ENCODE assay signal across 18 cellular contexts in the genomic region with DNA sequence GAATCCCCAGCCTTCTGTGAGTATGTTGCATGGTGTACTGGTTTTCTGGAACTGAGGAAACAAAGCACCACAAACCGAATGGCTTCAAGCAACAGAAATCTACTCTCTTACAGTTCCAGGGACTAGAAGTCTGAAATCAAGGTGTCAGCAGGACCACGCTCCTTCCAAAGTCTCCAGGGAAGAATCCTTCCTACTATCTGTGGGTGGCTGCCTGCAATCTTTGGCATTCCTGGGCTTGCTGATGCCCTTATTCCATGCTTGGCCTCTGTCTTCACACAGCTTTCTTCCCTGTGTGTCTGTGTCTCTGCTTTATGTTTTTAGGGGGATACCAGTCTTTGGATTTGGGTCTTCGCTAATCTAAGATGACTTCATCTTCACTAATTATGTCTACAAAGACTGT.
DNase-seq lines count a peak whose midpoint lies in the region; ATAC-seq and TF ChIP-seq lines count a peak whose summit lies in the region.
"Had no signal": no experiment of that assay in that cellular context is flagged by ENCODE, and none has a peak within 500 bp of the region (broad histone marks: within the 10 kb centered on the region; RNA-seq: fewer than 3 reads in every experiment).

No MANE protein-coding gene starts in this region.

- no peaks in the 10 kb centered on the region for H3K79me1 ChIP-seq in trophoblast cell (ENCODE audit: low read length)

- peak overlapping the region; percentile 12 for H3K27ac Mint-ChIP-seq in T-helper 17 cell
- H3K27ac Mint-ChIP-seq in activated T-helper 17 cell treated with anti-CD3 and anti-CD28 coated beads, Interleukin-2, amount 50 U/mL, for 72 hours = peak overlapping the region; percentile 12

- peak overlapping the region; percentile 27 for H3K9ac ChIP-seq in trophoblast cell (ENCODE audit: low read length)
- H3K9ac ChIP-seq: BLaER1 had no signal

- H3K36me3 ChIP-seq in trophoblast cell (ENCODE audit: control insufficient read depth in 1 of 2, insufficient read depth in 2 of 2, low read length in 2 of 2) (peaks cover 2 to 4% of the 10 kb centered on the region in 2 experiments), mucosa of descending colon (ENCODE audit: low read depth) (no peaks in the 10 kb centered on the region)

- no peak overlapping the region for H3K4me3 ChIP-seq in trophoblast cell (ENCODE audit: low read depth, low read length)
- no peak overlapping the region for H3K4me3 ChIP-seq in mucosa of descending colon
- H3K4me3 ChIP-seq: BLaER1 had no signal

- no peaks in the 10 kb centered on the region for H3K27me3 ChIP-seq in trophoblast cell (ENCODE audit: insufficient read depth, low read length)
- H3K27me3 ChIP-seq: BE2C, BLaER1 had no signal

- H3K4me1 Mint-ChIP-seq in T-helper 17 cell = peaks cover 10% of the 10 kb centered on the region
- peaks cover 4% of the 10 kb centered on the region for H3K4me1 Mint-ChIP-seq in activated T-helper 17 cell treated with anti-CD3 and anti-CD28 coated beads, Interleukin-2, amount 50 U/mL, for 72 hours
- H3K4me1 Mint-ChIP-seq: CD14-positive monocyte; CD8-positive, alpha-beta memory T cell had no signal

- ATAC-seq in T-helper 17 cell (no peak), mucosa of descending colon (no peak)
- ATAC-seq in activated T-helper 17 cell treated with anti-CD3 and anti-CD28 coated beads, Interleukin-2, amount 50 U/mL, for 72 hours (replicated peaks) = no peak

- no peak overlapping the region for H2BK12ac ChIP-seq in trophoblast cell (ENCODE audit: low read length)

- no peak overlapping the region for H2BK5ac ChIP-seq in trophoblast cell (ENCODE audit: low read depth, low read length, poor library complexity)

- no peak overlapping the region for H4K12ac ChIP-seq in trophoblast cell (ENCODE audit: low read depth, low read length)

- no peak for TF ChIP-seq CTCF in mucosa of descending colon (IDR thresholded peaks at IDR 0.05)

- H3K9me3 ChIP-seq in T-helper 17 cell (ENCODE audit: control insufficient read depth, low read length, poor library complexity, severe bottlenecking) = no peaks in the 10 kb centered on the region
- H3K9me3 ChIP-seq in trophoblast cell (ENCODE audit: insufficient read depth, low read depth, low read length) = no peaks in the 10 kb centered on the region
- no peaks in the 10 kb centered on the region for H3K9me3 ChIP-seq in mucosa of descending colon
- H3K9me3 ChIP-seq: BE2C, BLaER1, Caco-2 had no signal

- no peak overlapping the region for H3K4me2 ChIP-seq in trophoblast cell (ENCODE audit: low read length)
- H3K4me2 ChIP-seq: BLaER1 had no signal

- no peaks in the 10 kb centered on the region for H3K79me2 ChIP-seq in trophoblast cell (ENCODE audit: control insufficient read depth, insufficient read depth, low read length, poor library complexity)

- no peaks in the 10 kb centered on the region for H3K27me3 Mint-ChIP-seq in T-helper 17 cell
- H3K27me3 Mint-ChIP-seq in activated T-helper 17 cell treated with anti-CD3 and anti-CD28 coated beads, Interleukin-2, amount 50 U/mL, for 72 hours = no peaks in the 10 kb centered on the region
- H3K27me3 Mint-ChIP-seq: CD4-positive, alpha-beta memory T cell; CD4-positive, CD25-positive, alpha-beta regulatory T cell; CD8-positive, alpha-beta memory T cell had no signal

- H3K27ac ChIP-seq in trophoblast cell (ENCODE audit: low read depth, low read length) = no peak overlapping the region
- H3K27ac ChIP-seq: BLaER1 had no signal

- H2AFZ ChIP-seq in trophoblast cell (ENCODE audit: insufficient read depth, low read length, poor library complexity) = no peak overlapping the region

- H4K8ac ChIP-seq in trophoblast cell (ENCODE audit: low read depth, low read length) = no peak overlapping the region

- WGBS in trophoblast cell (ENCODE audit: extremely low coverage, insufficient coverage, insufficient read length) = no CpG with 5 or more reads among the region's 3 CpGs

- no peak for DNase-seq in T-helper 17 cell
- peak; percentile 54 to 80 for DNase-seq in trophoblast cell
- DNase-seq in NCI-H1092 treated with DMSO at 0.1 percent for 48 hours (lab: John Stamatoyannopoulos, UW) = no peak
- DNase-seq in mucosa of descending colon = no peak
- DNase-seq: 8988T; ACHN; BE2C; C1 segment of cervical spinal cord; Caco-2; Calu3; CD4-positive, alpha-beta memory T cell; CD4-positive, CD25-positive, alpha-beta regulatory T cell; CD8-positive, alpha-beta memory T cell; DMS79 treated with DMSO at 0.1 percent for 48 hours; GF-D8 had no signal

- H3K4me1 ChIP-seq in trophoblast cell (ENCODE audit: control insufficient read depth in 1 of 2, insufficient read depth in 2 of 2, low read length in 2 of 2) (no peaks in the 10 kb centered on the region), mucosa of descending colon (ENCODE audit: low read depth) (no peaks in the 10 kb centered on the region)
- H3K4me1 ChIP-seq: BE2C, BLaER1, Caco-2 had no signal

- no peak overlapping the region for H3K18ac ChIP-seq in trophoblast cell (ENCODE audit: low read length)

- H3K23ac ChIP-seq in trophoblast cell (ENCODE audit: low read length) = no peak overlapping the region

- H4K91ac ChIP-seq in trophoblast cell (ENCODE audit: low read depth, low read length) = no peak overlapping the region

- no peak overlapping the region for H2BK120ac ChIP-seq in trophoblast cell (ENCODE audit: insufficient read depth, low read length, poor library complexity)

- H3K9me3 Mint-ChIP-seq in activated T-helper 17 cell treated with anti-CD3 and anti-CD28 coated beads, Interleukin-2, amount 50 U/mL, for 72 hours = no peaks in the 10 kb centered on the region
- H3K9me3 Mint-ChIP-seq: CD14-positive monocyte; CD4-positive, alpha-beta memory T cell; CD4-positive, CD25-positive, alpha-beta regulatory T cell; CD8-positive, alpha-beta memory T cell had no signal

- no peak overlapping the region for H3K4me3 Mint-ChIP-seq in T-helper 17 cell
- H3K4me3 Mint-ChIP-seq in activated T-helper 17 cell treated with anti-CD3 and anti-CD28 coated beads, Interleukin-2, amount 50 U/mL, for 72 hours = no peak overlapping the region
- H3K4me3 Mint-ChIP-seq: CD14-positive monocyte; CD4-positive, alpha-beta memory T cell; CD4-positive, CD25-positive, alpha-beta regulatory T cell had no signal

- no peak overlapping the region for H3K14ac ChIP-seq in trophoblast cell (ENCODE audit: low read length)

- H2AK5ac ChIP-seq in trophoblast cell (ENCODE audit: low read length) = no peak overlapping the region

- H3K4ac ChIP-seq in trophoblast cell (ENCODE audit: low read depth, low read length) = no peak overlapping the region

- H3K36me3 Mint-ChIP-seq in T-helper 17 cell (ENCODE audit: low read depth) = peaks cover 10% of the 10 kb centered on the region
- H3K36me3 Mint-ChIP-seq in activated T-helper 17 cell treated with anti-CD3 and anti-CD28 coated beads, Interleukin-2, amount 50 U/mL, for 72 hours (ENCODE audit: low read depth) = peaks cover 6% of the 10 kb centered on the region

- intact Hi-C loops in mucosa of descending colon (cut with DNase I, micrococcal nuclease) = no loop called here

Comparison
In these comparisons a context has a peak if more than half of its experiments do, and no peak if none do; other contexts are left out.
1. DNase-seq: peak in trophoblast cell (2 of 2); none in T-helper 17 cell (0 of 3), NCI-H1092 treated with DMSO at 0.1 percent for 48 hours (single experiment) and mucosa of descending colon (0 of 3).